Comparison of ENCODE assay signal across 8 cellular contexts in the genomic region with DNA sequence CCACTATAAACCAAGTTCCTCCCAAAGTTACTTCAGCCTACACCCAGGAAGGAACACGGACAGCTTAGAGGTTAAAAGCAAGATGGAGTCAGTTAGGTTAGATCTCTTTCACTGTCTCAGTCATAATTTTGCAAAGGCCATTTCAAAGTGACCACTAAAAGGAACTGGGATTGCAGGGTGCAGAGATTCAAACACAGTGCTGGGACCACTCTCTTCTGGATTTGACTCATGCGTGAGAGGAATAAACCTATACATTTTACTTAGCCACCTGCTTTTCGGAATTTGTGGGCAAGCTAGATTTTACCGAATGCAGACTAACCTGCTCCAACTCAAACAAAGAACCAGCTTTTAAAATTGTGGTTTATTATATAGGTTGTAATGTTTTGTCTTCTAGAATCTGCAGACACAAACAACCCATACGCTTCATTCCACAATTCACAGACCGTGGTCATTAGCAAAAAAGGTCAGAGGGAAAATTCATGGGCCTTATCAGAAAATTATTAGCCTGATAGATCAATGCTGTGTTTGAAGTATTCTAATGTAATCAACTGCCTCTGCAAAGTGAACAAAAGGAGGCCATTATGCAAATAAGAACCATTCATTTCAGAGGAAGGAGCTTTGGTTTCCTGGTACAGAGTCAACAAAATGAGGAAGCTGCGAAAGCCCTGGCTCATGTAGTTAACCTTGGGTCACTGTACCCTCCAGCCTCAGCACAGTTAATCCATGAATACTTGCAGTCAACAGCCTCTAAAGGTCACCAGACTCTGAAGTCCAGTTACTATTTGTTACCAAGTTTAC.
DNase-seq lines count a peak whose midpoint lies in the region; ATAC-seq and TF ChIP-seq lines count a peak whose summit lies in the region.

No MANE protein-coding gene starts in this region.

- H2AFZ ChIP-seq in MM.1S (ENCODE audit: low read length) = no peak overlapping the region

- no peak overlapping the region for H3K4me2 ChIP-seq in MM.1S (ENCODE audit: low read depth, low read length)

- peaks cover 3% of the 10 kb centered on the region; the same call in 1 of the 2 replicates for H3K9me3 ChIP-seq in NT2/D1 (ENCODE audit: insufficient read depth, low read length)
- no peaks in the 10 kb centered on the region for H3K9me3 ChIP-seq in prostate gland
- no peaks in the 10 kb centered on the region for H3K9me3 ChIP-seq in MM.1S (replicated peaks; ENCODE audit: insufficient read depth, low read length)

- H3K27me3 ChIP-seq in NT2/D1 (ENCODE audit: insufficient read depth, insufficient read length) = no peaks in the 10 kb centered on the region
- H3K27me3 ChIP-seq in prostate gland (replicated peaks; ENCODE audit: insufficient read depth) = no peaks in the 10 kb centered on the region
- no peaks in the 10 kb centered on the region for H3K27me3 ChIP-seq in MM.1S (replicated peaks; ENCODE audit: insufficient read depth, low read length)

- H3K9me3 Mint-ChIP-seq in chondrocyte (ENCODE audit: low read depth) = peaks cover 13% of the 10 kb centered on the region

- no peak overlapping the region for H3K4me3 Mint-ChIP-seq in chondrocyte (ENCODE audit: unreplicated experiment)

- H3K27ac ChIP-seq in prostate gland (no peak overlapping the region), MM.1S (ENCODE audit: low read length) (no peak overlapping the region)

- no peak overlapping the region for H3K27ac Mint-ChIP-seq in chondrocyte (ENCODE audit: unreplicated experiment)

- ATAC-seq in GM18868 (IDR thresholded peaks at IDR 0.05; ENCODE audit: unreplicated experiment) = peak; percentile 46
- ATAC-seq in HG02763 (IDR thresholded peaks at IDR 0.05; ENCODE audit: unreplicated experiment) = peak; percentile 66
- ATAC-seq in left lobe of liver = peak; percentile 60

- H3K36me3 Mint-ChIP-seq in chondrocyte (ENCODE audit: low read depth) = no peaks in the 10 kb centered on the region

- no peak overlapping the region for H3K4me3 ChIP-seq in NT2/D1 (ENCODE audit: insufficient read length, low read depth)
- no peak overlapping the region for H3K4me3 ChIP-seq in prostate gland
- H3K4me3 ChIP-seq in MM.1S (ENCODE audit: low read length) = no peak overlapping the region

- no peaks in the 10 kb centered on the region for H3K27me3 Mint-ChIP-seq in chondrocyte (ENCODE audit: low read depth)

- H3K9me2 ChIP-seq in MM.1S (replicated peaks; ENCODE audit: insufficient read depth, low read length) = no peaks in the 10 kb centered on the region

- no peaks in the 10 kb centered on the region for H3K79me2 ChIP-seq in MM.1S (ENCODE audit: low read length)

- H3K36me3 ChIP-seq in NT2/D1 (ENCODE audit: insufficient read depth, insufficient read length, low read length) = no peaks in the 10 kb centered on the region
- no peaks in the 10 kb centered on the region for H3K36me3 ChIP-seq in prostate gland
- no peaks in the 10 kb centered on the region for H3K36me3 ChIP-seq in MM.1S (replicated peaks; ENCODE audit: insufficient read depth, low read length)

- no peak overlapping the region for H3K9ac ChIP-seq in NT2/D1 (ENCODE audit: insufficient read length, low read depth)
- H3K9ac ChIP-seq in MM.1S (ENCODE audit: low read length) = no peak overlapping the region

- peak; percentile 39 for DNase-seq in NT2/D1 (ENCODE audit: low read depth, low spot score)
- no peak for DNase-seq in left lobe of liver (ENCODE audit: low spot score)
- DNase-seq in prostate gland (ENCODE audit: low spot score) = no peak
- no peak for DNase-seq in chondrocyte (ENCODE audit: low spot score)
- DNase-seq in NCI-H1048 (lab: John Stamatoyannopoulos, UW) = no peak
- DNase-seq in MM.1S = no peak

- peaks cover 16% of the 10 kb centered on the region for H3F3A ChIP-seq in MM.1S (ENCODE audit: insufficient read depth, low read length)

- TF ChIP-seq CTCF in prostate gland (IDR thresholded peaks at IDR 0.05) (no peak), chondrocyte (IDR thresholded peaks at IDR 0.05) (no peak), MM.1S (IDR thresholded peaks at IDR 0.05; ENCODE audit: low read length) (no peak)

- H3K4me1 Mint-ChIP-seq in chondrocyte (ENCODE audit: low read depth) = peaks cover 7% of the 10 kb centered on the region

- WGBS in prostate gland = 66% methylated on average over 7 of the region's 7 CpGs

- H4K20me1 ChIP-seq in MM.1S (ENCODE audit: insufficient read depth, low read length) = no peaks in the 10 kb centered on the region

- H3K4me1 ChIP-seq in NT2/D1 (ENCODE audit: insufficient read depth, insufficient read length) (no peaks in the 10 kb centered on the region), prostate gland (replicated peaks) (no peaks in the 10 kb centered on the region), MM.1S (ENCODE audit: low read length) (peaks cover 28% of the 10 kb centered on the region)

- no peak for TF ChIP-seq POLR2A in prostate gland (IDR thresholded peaks at IDR 0.05)

- intact Hi-C loops in prostate gland (cut with DNase I) = no loop called here
